Comparison of ENCODE assay signal across 18 cellular contexts in genomic region chr16:89197633-89198416, GRCh38. TPM values are rescaled to one million over a fixed set of nuclear protein-coding genes. Genes with fewer than 3 reads are reported as not detected.
"Had no signal": no experiment of that assay in that cellular context is flagged by ENCODE, and none has a peak within 500 bp of the region (broad histone marks: within the 10 kb centered on the region; RNA-seq: fewer than 3 reads in every experiment).

No MANE protein-coding gene starts in this region.

- DNase-seq: activated CD4-positive, alpha-beta T cell treated with anti-CD3 and anti-CD28 coated beads for 48 hours; activated CD8-positive, alpha-beta memory T cell treated with anti-CD3 and anti-CD28 coated beads, Interleukin-2, amount 50 U/mL, for 48 hours; activated CD8-positive, alpha-beta T cell treated with anti-CD3 and anti-CD28 coated beads, Interleukin-2, amount 10 ng/mL, durations not matched to agents 7 days and 5 days; activated naive CD4-positive, alpha-beta T cell treated with Interleukin-2 at 50 U/mL for 16 hours; effector memory CD4-positive, alpha-beta T cell; gastrocnemius medialis; heart right ventricle; midbrain; naive thymus-derived CD4-positive, alpha-beta T cell had no signal

- FAIRE-seq: keratinocyte had no signal

- H3K36me3 ChIP-seq: heart right ventricle, neutrophil, tibial nerve, vagina had no signal

- H3K4me3 ChIP-seq: gastrocnemius medialis, heart right ventricle, tibial nerve, vagina had no signal

- H3K4me1 ChIP-seq: gastrocnemius medialis had no signal

- H3K27me3 ChIP-seq: vagina had no signal

- H3K27ac ChIP-seq: epithelial cell of prostate, gastrocnemius medialis, heart right ventricle, neutrophil, tibial nerve, vagina had no signal

- H3K9me3 ChIP-seq: gastrocnemius medialis, neutrophil, vagina had no signal

- ATAC-seq: activated CD8-positive, alpha-beta T cell treated with anti-CD3 and anti-CD28 coated beads, Interleukin-2, amount 10 ng/mL, durations not matched to agents 7 days and 5 days; gastrocnemius medialis; heart right ventricle; naive thymus-derived CD4-positive, alpha-beta T cell had no signal

RNA-seq across cellular contexts. Expression of gene SLC22A31, which starts 2.5 kb away (rescaled TPM):
- total RNA-seq: activated CD8-positive, alpha-beta T cell treated with anti-CD3 and anti-CD28 coated beads, Interleukin-2, amount 10 ng/mL, durations not matched to agents 7 days and 5 days; gastrocnemius medialis; vagina had no signal
- polyA plus RNA-seq: keratinocyte had no signal

RNA-seq across cellular contexts. Expression of gene CDH15, which starts 26.3 kb away (rescaled TPM):
- total RNA-seq: activated CD8-positive, alpha-beta T cell treated with anti-CD3 and anti-CD28 coated beads, Interleukin-2, amount 10 ng/mL, durations not matched to agents 7 days and 5 days; activated T-helper 1 cell treated with anti-CD3 and anti-CD28 coated beads, Interleukin-12 subunit alpha, Interleukin-12 subunit beta, Interleukin-2, Interleukin-4 antibody, amounts not matched to agents 30 ng/mL and 10 ng/mL and 1 ng/mL, durations not matched to agents 14 hours and 24 hours and 36 hours; liver; naive thymus-derived CD4-positive, alpha-beta T cell; progenitor cell of endocrine pancreas; T-helper 1 cell treated with Interleukin-12 subunit alpha and Interleukin-12 subunit beta and Interleukin-4 antibody, amounts not matched to agents 30 ng/mL and 1 ng/mL, for 36 hours; vagina had no signal
- polyA plus RNA-seq: keratinocyte; naive thymus-derived CD4-positive, alpha-beta T cell had no signal
